Comparison of ENCODE assay signal across 1 cellular context in the genomic region with DNA sequence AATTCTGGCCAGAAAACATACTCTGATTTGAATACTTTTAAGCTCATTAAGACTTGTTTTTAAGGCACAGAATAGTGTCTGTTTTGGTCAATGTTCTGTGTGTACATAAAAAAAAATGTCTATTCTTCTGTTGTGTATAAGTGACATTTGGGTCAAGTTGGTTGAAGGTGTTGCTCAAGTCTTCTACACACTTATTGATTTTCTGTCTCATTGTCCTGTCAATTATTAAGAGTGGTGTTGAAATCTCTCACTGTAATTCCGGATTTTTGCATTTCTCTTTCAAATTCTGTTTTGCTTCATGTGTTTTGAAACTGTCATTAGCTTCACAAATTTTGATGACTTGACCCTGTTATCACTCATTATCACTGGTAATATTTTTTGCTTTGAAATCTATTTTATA.
TF ChIP-seq lines count a peak whose summit lies in the region.

No MANE protein-coding gene starts in this region.

TF ChIP-seq in HepG2, 621 proteins besides CTCF, POLR2A, EP300 and RAD21 (continued from another document and continues in another):
- TF ChIP-seq ZNF570 (CRISPR knock-in tag; IDR thresholded peaks at IDR 0.05; ENCODE audit: borderline replicate concordance) (no peak), XBP1 (CRISPR knock-in tag; IDR thresholded peaks at IDR 0.05) (no peak), ATF1 (CRISPR knock-in tag; IDR thresholded peaks at IDR 0.05) (no peak), SMARCE1 (IDR thresholded peaks at IDR 0.05; ENCODE audit: borderline replicate concordance) (no peak), GATA4 (IDR thresholded peaks at IDR 0.05; ENCODE audit: borderline replicate concordance, low read depth) (no peak), HHEX (CRISPR knock-in tag; IDR thresholded peaks at IDR 0.05) (0 out of 2 replicates have a peak, but pooled peaks have one; percentile 23), ZNF616 (CRISPR knock-in tag; IDR thresholded peaks at IDR 0.05; ENCODE audit: low read depth) (no peak), ZNF619 (CRISPR knock-in tag; IDR thresholded peaks at IDR 0.05) (no peak), FOSL1 (CRISPR knock-in tag; IDR thresholded peaks at IDR 0.05; ENCODE audit: borderline replicate concordance) (no peak), TBX3 (IDR thresholded peaks at IDR 0.05; ENCODE audit: borderline replicate concordance) (peak; percentile 60; the same call in 1 of the 2 replicates), SATB2 (CRISPR knock-in tag; IDR thresholded peaks at IDR 0.05) (0 out of 2 replicates have a peak, but pooled peaks have one; percentile 15), NR3C1 (CRISPR knock-in tag; IDR thresholded peaks at IDR 0.05) (no peak), U2AF2 (IDR thresholded peaks at IDR 0.05; ENCODE audit: low read depth, low read length) (no peak), ZNF605 (CRISPR knock-in tag; IDR thresholded peaks at IDR 0.05) (no peak), DNMT3B (CRISPR knock-in tag; conservative IDR thresholded peaks at IDR 0.05) (no peak), YEATS2 (CRISPR knock-in tag; IDR thresholded peaks at IDR 0.05; ENCODE audit: borderline replicate concordance) (no peak), ZSCAN31 (CRISPR knock-in tag; IDR thresholded peaks at IDR 0.05; ENCODE audit: low read depth) (no peak), NCOA2 (CRISPR knock-in tag; IDR thresholded peaks at IDR 0.05) (0 out of 2 replicates have a peak, but pooled peaks have one; percentile 45), REPIN1 (CRISPR knock-in tag; IDR thresholded peaks at IDR 0.05; ENCODE audit: borderline replicate concordance, low read depth) (peak; percentile 38; the same call in 1 of the 2 replicates), CREM (IDR thresholded peaks at IDR 0.05) (no peak), CREM (CRISPR knock-in tag; IDR thresholded peaks at IDR 0.05) (no peak), ZSCAN20 (CRISPR knock-in tag; IDR thresholded peaks at IDR 0.05; ENCODE audit: borderline replicate concordance) (no peak), BORCS8-MEF2B (CRISPR knock-in tag; IDR thresholded peaks at IDR 0.05) (no peak), ZNF430 (CRISPR knock-in tag; IDR thresholded peaks at IDR 0.05) (no peak), TCF7L2 (IDR thresholded peaks at IDR 0.05; ENCODE audit: low read depth, low read length) (no peak), SRF (IDR thresholded peaks at IDR 0.05; ENCODE audit: low read depth, low read length) (no peak), ZIK1 (CRISPR knock-in tag; IDR thresholded peaks at IDR 0.05; ENCODE audit: borderline replicate concordance, low read depth) (no peak), RELA (CRISPR knock-in tag; IDR thresholded peaks at IDR 0.05) (no peak), GATAD2A (CRISPR knock-in tag; IDR thresholded peaks at IDR 0.05) (peak; percentile 90), ZNF350 (CRISPR knock-in tag; IDR thresholded peaks at IDR 0.05; ENCODE audit: borderline replicate concordance, low read depth) (no peak), ZNF333 (CRISPR knock-in tag; IDR thresholded peaks at IDR 0.05; ENCODE audit: borderline replicate concordance) (no peak), SNAI1 (CRISPR knock-in tag; IDR thresholded peaks at IDR 0.05; ENCODE audit: borderline replicate concordance) (no peak), TSC22D2 (CRISPR knock-in tag; IDR thresholded peaks at IDR 0.05; ENCODE audit: borderline replicate concordance) (no peak), THAP11 (CRISPR knock-in tag; IDR thresholded peaks at IDR 0.05) (no peak), KDM6A (CRISPR knock-in tag; IDR thresholded peaks at IDR 0.05; ENCODE audit: low read depth) (no peak), CHCHD3 (CRISPR knock-in tag; IDR thresholded peaks at IDR 0.05) (no peak)
- TF ChIP-seq, protein P1, sequence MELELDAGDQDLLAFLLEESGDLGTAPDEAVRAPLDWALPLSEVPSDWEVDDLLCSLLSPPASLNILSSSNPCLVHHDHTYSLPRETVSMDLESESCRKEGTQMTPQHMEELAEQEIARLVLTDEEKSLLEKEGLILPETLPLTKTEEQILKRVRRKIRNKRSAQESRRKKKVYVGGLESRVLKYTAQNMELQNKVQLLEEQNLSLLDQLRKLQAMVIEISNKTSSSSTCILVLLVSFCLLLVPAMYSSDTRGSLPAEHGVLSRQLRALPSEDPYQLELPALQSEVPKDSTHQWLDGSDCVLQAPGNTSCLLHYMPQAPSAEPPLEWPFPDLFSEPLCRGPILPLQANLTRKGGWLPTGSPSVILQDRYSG (CRISPR knock-in tag; IDR thresholded peaks at IDR 0.05), result no peak
- TF ChIP-seq, protein P2, sequence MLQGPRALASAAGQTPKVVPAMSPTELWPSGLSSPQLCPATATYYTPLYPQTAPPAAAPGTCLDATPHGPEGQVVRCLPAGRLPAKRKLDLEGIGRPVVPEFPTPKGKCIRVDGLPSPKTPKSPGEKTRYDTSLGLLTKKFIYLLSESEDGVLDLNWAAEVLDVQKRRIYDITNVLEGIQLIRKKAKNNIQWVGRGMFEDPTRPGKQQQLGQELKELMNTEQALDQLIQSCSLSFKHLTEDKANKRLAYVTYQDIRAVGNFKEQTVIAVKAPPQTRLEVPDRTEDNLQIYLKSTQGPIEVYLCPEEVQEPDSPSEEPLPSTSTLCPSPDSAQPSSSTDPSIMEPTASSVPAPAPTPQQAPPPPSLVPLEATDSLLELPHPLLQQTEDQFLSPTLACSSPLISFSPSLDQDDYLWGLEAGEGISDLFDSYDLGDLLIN (CRISPR knock-in tag; IDR thresholded peaks at IDR 0.05; ENCODE audit: borderline replicate concordance), result no peak
- TF ChIP-seq, protein P3, sequence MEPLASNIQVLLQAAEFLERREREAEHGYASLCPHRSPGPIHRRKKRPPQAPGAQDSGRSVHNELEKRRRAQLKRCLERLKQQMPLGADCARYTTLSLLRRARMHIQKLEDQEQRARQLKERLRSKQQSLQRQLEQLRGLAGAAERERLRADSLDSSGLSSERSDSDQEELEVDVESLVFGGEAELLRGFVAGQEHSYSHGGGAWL (CRISPR knock-in tag; IDR thresholded peaks at IDR 0.05), result no peak
- TF ChIP-seq, protein P4, sequence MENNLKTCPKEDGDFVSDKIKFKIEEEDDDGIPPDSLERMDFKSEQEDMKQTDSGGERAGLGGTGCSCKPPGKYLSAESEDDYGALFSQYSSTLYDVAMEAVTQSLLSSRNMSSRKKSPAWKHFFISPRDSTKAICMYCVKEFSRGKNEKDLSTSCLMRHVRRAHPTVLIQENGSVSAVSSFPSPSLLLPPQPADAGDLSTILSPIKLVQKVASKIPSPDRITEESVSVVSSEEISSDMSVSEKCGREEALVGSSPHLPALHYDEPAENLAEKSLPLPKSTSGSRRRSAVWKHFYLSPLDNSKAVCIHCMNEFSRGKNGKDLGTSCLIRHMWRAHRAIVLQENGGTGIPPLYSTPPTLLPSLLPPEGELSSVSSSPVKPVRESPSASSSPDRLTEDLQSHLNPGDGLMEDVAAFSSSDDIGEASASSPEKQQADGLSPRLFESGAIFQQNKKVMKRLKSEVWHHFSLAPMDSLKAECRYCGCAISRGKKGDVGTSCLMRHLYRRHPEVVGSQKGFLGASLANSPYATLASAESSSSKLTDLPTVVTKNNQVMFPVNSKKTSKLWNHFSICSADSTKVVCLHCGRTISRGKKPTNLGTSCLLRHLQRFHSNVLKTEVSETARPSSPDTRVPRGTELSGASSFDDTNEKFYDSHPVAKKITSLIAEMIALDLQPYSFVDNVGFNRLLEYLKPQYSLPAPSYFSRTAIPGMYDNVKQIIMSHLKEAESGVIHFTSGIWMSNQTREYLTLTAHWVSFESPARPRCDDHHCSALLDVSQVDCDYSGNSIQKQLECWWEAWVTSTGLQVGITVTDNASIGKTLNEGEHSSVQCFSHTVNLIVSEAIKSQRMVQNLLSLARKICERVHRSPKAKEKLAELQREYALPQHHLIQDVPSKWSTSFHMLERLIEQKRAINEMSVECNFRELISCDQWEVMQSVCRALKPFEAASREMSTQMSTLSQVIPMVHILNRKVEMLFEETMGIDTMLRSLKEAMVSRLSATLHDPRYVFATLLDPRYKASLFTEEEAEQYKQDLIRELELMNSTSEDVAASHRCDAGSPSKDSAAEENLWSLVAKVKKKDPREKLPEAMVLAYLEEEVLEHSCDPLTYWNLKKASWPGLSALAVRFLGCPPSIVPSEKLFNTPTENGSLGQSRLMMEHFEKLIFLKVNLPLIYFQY (CRISPR knock-in tag; IDR thresholded peaks at IDR 0.05; ENCODE audit: borderline replicate concordance), result no peak
- TF ChIP-seq, protein P5, sequence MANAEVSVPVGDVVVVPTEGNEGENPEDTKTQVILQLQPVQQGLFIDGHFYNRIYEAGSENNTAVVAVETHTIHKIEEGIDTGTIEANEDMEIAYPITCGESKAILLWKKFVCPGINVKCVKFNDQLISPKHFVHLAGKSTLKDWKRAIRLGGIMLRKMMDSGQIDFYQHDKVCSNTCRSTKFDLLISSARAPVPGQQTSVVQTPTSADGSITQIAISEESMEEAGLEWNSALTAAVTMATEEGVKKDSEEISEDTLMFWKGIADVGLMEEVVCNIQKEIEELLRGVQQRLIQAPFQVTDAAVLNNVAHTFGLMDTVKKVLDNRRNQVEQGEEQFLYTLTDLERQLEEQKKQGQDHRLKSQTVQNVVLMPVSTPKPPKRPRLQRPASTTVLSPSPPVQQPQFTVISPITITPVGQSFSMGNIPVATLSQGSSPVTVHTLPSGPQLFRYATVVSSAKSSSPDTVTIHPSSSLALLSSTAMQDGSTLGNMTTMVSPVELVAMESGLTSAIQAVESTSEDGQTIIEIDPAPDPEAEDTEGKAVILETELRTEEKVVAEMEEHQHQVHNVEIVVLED (CRISPR knock-in tag; IDR thresholded peaks at IDR 0.05; ENCODE audit: borderline replicate concordance), result no peak
- TF ChIP-seq, protein P6, sequence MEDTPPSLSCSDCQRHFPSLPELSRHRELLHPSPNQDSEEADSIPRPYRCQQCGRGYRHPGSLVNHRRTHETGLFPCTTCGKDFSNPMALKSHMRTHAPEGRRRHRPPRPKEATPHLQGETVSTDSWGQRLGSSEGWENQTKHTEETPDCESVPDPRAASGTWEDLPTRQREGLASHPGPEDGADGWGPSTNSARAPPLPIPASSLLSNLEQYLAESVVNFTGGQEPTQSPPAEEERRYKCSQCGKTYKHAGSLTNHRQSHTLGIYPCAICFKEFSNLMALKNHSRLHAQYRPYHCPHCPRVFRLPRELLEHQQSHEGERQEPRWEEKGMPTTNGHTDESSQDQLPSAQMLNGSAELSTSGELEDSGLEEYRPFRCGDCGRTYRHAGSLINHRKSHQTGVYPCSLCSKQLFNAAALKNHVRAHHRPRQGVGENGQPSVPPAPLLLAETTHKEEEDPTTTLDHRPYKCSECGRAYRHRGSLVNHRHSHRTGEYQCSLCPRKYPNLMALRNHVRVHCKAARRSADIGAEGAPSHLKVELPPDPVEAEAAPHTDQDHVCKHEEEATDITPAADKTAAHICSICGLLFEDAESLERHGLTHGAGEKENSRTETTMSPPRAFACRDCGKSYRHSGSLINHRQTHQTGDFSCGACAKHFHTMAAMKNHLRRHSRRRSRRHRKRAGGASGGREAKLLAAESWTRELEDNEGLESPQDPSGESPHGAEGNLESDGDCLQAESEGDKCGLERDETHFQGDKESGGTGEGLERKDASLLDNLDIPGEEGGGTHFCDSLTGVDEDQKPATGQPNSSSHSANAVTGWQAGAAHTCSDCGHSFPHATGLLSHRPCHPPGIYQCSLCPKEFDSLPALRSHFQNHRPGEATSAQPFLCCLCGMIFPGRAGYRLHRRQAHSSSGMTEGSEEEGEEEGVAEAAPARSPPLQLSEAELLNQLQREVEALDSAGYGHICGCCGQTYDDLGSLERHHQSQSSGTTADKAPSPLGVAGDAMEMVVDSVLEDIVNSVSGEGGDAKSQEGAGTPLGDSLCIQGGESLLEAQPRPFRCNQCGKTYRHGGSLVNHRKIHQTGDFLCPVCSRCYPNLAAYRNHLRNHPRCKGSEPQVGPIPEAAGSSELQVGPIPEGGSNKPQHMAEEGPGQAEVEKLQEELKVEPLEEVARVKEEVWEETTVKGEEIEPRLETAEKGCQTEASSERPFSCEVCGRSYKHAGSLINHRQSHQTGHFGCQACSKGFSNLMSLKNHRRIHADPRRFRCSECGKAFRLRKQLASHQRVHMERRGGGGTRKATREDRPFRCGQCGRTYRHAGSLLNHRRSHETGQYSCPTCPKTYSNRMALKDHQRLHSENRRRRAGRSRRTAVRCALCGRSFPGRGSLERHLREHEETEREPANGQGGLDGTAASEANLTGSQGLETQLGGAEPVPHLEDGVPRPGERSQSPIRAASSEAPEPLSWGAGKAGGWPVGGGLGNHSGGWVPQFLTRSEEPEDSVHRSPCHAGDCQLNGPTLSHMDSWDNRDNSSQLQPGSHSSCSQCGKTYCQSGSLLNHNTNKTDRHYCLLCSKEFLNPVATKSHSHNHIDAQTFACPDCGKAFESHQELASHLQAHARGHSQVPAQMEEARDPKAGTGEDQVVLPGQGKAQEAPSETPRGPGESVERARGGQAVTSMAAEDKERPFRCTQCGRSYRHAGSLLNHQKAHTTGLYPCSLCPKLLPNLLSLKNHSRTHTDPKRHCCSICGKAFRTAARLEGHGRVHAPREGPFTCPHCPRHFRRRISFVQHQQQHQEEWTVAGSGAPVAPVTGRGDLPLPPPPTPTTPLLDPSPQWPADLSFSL (CRISPR knock-in tag; IDR thresholded peaks at IDR 0.05), result no peak
- TF ChIP-seq, protein P7, sequence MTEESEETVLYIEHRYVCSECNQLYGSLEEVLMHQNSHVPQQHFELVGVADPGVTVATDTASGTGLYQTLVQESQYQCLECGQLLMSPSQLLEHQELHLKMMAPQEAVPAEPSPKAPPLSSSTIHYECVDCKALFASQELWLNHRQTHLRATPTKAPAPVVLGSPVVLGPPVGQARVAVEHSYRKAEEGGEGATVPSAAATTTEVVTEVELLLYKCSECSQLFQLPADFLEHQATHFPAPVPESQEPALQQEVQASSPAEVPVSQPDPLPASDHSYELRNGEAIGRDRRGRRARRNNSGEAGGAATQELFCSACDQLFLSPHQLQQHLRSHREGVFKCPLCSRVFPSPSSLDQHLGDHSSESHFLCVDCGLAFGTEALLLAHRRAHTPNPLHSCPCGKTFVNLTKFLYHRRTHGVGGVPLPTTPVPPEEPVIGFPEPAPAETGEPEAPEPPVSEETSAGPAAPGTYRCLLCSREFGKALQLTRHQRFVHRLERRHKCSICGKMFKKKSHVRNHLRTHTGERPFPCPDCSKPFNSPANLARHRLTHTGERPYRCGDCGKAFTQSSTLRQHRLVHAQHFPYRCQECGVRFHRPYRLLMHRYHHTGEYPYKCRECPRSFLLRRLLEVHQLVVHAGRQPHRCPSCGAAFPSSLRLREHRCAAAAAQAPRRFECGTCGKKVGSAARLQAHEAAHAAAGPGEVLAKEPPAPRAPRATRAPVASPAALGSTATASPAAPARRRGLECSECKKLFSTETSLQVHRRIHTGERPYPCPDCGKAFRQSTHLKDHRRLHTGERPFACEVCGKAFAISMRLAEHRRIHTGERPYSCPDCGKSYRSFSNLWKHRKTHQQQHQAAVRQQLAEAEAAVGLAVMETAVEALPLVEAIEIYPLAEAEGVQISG (CRISPR knock-in tag; IDR thresholded peaks at IDR 0.05), result no peak
- TF ChIP-seq, protein P8, sequence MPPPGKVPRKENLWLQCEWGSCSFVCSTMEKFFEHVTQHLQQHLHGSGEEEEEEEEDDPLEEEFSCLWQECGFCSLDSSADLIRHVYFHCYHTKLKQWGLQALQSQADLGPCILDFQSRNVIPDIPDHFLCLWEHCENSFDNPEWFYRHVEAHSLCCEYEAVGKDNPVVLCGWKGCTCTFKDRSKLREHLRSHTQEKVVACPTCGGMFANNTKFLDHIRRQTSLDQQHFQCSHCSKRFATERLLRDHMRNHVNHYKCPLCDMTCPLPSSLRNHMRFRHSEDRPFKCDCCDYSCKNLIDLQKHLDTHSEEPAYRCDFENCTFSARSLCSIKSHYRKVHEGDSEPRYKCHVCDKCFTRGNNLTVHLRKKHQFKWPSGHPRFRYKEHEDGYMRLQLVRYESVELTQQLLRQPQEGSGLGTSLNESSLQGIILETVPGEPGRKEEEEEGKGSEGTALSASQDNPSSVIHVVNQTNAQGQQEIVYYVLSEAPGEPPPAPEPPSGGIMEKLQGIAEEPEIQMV (CRISPR knock-in tag; IDR thresholded peaks at IDR 0.05; ENCODE audit: low read depth), result no peak
- TF ChIP-seq, protein P9, sequence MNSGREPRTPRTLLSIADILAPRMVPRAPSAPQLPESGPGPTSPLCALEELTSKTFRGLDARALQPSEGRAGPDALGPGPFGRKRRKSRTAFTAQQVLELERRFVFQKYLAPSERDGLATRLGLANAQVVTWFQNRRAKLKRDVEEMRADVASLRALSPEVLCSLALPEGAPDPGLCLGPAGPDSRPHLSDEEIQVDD (CRISPR knock-in tag; IDR thresholded peaks at IDR 0.05; ENCODE audit: borderline replicate concordance), result no peak
